In the genomic region with DNA sequence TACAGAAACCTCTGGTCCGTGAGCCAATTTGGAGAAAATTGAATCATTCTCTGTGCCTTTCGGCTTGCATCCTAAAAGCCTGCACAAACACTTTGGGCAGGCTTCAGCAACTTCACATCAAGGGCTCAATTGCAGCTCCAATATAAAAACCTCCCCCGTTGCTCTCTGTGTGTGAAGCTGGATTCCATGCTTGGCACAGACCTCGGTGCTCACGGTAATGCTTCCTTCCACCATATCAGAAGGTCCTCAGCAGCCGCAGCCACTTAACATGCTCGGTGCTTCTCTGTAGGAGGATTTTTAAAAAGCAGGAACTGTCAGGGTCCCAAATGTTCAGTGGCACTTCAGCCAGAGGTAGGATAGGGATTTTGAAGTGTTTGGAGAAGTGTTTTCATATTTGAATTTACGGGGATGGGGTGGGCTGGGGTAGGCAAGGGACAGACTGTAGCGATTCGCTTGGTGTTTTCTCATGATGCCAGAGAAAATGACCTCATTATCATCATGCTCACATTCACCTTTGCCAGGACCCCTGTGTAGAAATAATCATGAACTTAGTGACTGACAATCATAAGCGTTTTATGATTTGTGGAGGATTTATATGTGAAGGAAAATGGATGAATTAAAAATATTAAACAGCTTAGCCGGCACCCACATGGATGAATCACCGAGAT, we compare ENCODE assay signal across 1 cellular context.
TF ChIP-seq lines count a peak whose summit lies in the region.

No MANE protein-coding gene starts in this region.

TF ChIP-seq in IMR-90, 13 proteins besides CTCF, POLR2A, EP300 and RAD21:
- no peak for TF ChIP-seq MAZ (IDR thresholded peaks at IDR 0.05; ENCODE audit: borderline replicate concordance, low read depth, low read length)
- no peak for TF ChIP-seq RCOR1 (IDR thresholded peaks at IDR 0.05; ENCODE audit: insufficient replicate concordance, low read length)
- no peak; the same call in 1 of the 2 replicates for TF ChIP-seq FOS (IDR thresholded peaks at IDR 0.05; ENCODE audit: low read depth, low read length)
- no peak for TF ChIP-seq CHD1 (IDR thresholded peaks at IDR 0.05; ENCODE audit: low read depth, low read length)
- TF ChIP-seq, protein P1, sequence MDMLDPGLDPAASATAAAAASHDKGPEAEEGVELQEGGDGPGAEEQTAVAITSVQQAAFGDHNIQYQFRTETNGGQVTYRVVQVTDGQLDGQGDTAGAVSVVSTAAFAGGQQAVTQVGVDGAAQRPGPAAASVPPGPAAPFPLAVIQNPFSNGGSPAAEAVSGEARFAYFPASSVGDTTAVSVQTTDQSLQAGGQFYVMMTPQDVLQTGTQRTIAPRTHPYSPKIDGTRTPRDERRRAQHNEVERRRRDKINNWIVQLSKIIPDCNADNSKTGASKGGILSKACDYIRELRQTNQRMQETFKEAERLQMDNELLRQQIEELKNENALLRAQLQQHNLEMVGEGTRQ (IDR thresholded peaks at IDR 0.05; ENCODE audit: low read depth, low read length): no peak
- TF ChIP-seq BHLHE40 (IDR thresholded peaks at IDR 0.05; ENCODE audit: low read depth, low read length): no peak
- TF ChIP-seq MXI1 (IDR thresholded peaks at IDR 0.05; ENCODE audit: borderline replicate concordance, low read depth, low read length): no peak
- TF ChIP-seq CEBPB (IDR thresholded peaks at IDR 0.05; ENCODE audit: low read depth, low read length): no peak
TF ChIP-seq in IMR-90: peak in this region for 0.
